26 cellular contexts compared by ENCODE assay signal in genomic region chr17:21680366-21680765, GRCh38. TPM values are rescaled to one million over a fixed set of nuclear protein-coding genes. Genes with fewer than 3 reads are reported as not detected.
"Had no signal": no experiment of that assay in that cellular context is flagged by ENCODE, and none has a peak within 500 bp of the region (broad histone marks: within the 10 kb centered on the region; RNA-seq: fewer than 3 reads in every experiment).

No MANE protein-coding gene starts in this region.

- H3K4me1 Mint-ChIP-seq: activated CD4-positive, alpha-beta T cell treated with anti-CD3 and anti-CD28 coated beads, Interleukin-2, amount 10 ng/mL, durations not matched to agents 24 days and 14 days; activated CD8-positive, alpha-beta memory T cell treated with anti-CD3 and anti-CD28 coated beads, Interleukin-2, amount 10 ng/mL, durations not matched to agents 7 days and 5 days; central memory CD8-positive, alpha-beta T cell had no signal

- H3K36me3 ChIP-seq: esophagus muscularis mucosa, prostate gland, thyroid gland had no signal

- H3K4me3 Mint-ChIP-seq: activated CD4-positive, alpha-beta T cell treated with anti-CD3 and anti-CD28 coated beads, Interleukin-2, amount 10 ng/mL, durations not matched to agents 24 days and 14 days; activated CD8-positive, alpha-beta memory T cell treated with anti-CD3 and anti-CD28 coated beads, Interleukin-2, amount 10 ng/mL, durations not matched to agents 7 days and 5 days; activated CD8-positive, alpha-beta T cell treated with anti-CD3 and anti-CD28 coated beads for 36 hours; central memory CD8-positive, alpha-beta T cell; effector memory CD8-positive, alpha-beta T cell; naive thymus-derived CD8-positive, alpha-beta T cell had no signal

- H3K27ac ChIP-seq: dorsolateral prefrontal cortex, esophagus muscularis mucosa, prostate gland, thyroid gland, VCaP had no signal

- ATAC-seq: activated CD4-positive, CD25-positive, alpha-beta regulatory T cell treated with anti-CD3 and anti-CD28 coated beads, Interleukin-2, amount 50 U/mL, for 24 hours; activated CD8-positive, alpha-beta memory T cell treated with anti-CD3 and anti-CD28 coated beads, Interleukin-2, amount 10 ng/mL, durations not matched to agents 7 days and 5 days; activated CD8-positive, alpha-beta T cell treated with anti-CD3 and anti-CD28 coated beads for 36 hours; activated naive CD4-positive, alpha-beta T cell treated with anti-CD3 and anti-CD28 coated beads, Interleukin-2, amount 50 U/mL, for 72 hours; effector memory CD8-positive, alpha-beta T cell; naive thymus-derived CD8-positive, alpha-beta T cell; stimulated activated naive CD8-positive, alpha-beta T cell treated with anti-CD3 and anti-CD28 coated beads, Interleukin-15, Interleukin-2, amounts not matched to agents 100 U/mL and 50 U/mL, for 24 hours had no signal

- FAIRE-seq: astrocyte, colon, frontal cortex had no signal

- H3K4me1 ChIP-seq: esophagus muscularis mucosa, prostate gland, thyroid gland had no signal

- H3K27me3 Mint-ChIP-seq: activated CD4-positive, alpha-beta T cell treated with anti-CD3 and anti-CD28 coated beads, Interleukin-2, amount 10 ng/mL, durations not matched to agents 24 days and 14 days; activated CD8-positive, alpha-beta memory T cell treated with anti-CD3 and anti-CD28 coated beads, Interleukin-2, amount 10 ng/mL, durations not matched to agents 7 days and 5 days; activated CD8-positive, alpha-beta T cell treated with anti-CD3 and anti-CD28 coated beads for 36 hours; central memory CD8-positive, alpha-beta T cell; effector memory CD8-positive, alpha-beta T cell had no signal

- H3K9me3 ChIP-seq: esophagus muscularis mucosa, prostate gland, thyroid gland had no signal

- H3K36me3 Mint-ChIP-seq: activated CD8-positive, alpha-beta memory T cell treated with anti-CD3 and anti-CD28 coated beads, Interleukin-2, amount 10 ng/mL, durations not matched to agents 7 days and 5 days; activated naive CD4-positive, alpha-beta T cell treated with anti-CD3 and anti-CD28 coated beads, Interleukin-2, amount 50 U/mL, for 72 hours had no signal

- H3K4me3 ChIP-seq: dorsolateral prefrontal cortex, esophagus muscularis mucosa, prostate gland, thyroid gland had no signal

- H3K27ac Mint-ChIP-seq: activated CD4-positive, alpha-beta T cell treated with anti-CD3 and anti-CD28 coated beads, Interleukin-2, amount 10 ng/mL, durations not matched to agents 24 days and 14 days; activated CD8-positive, alpha-beta memory T cell treated with anti-CD3 and anti-CD28 coated beads, Interleukin-2, amount 10 ng/mL, durations not matched to agents 7 days and 5 days; activated CD8-positive, alpha-beta T cell treated with anti-CD3 and anti-CD28 coated beads for 36 hours; activated naive CD4-positive, alpha-beta T cell treated with anti-CD3 and anti-CD28 coated beads, Interleukin-2, amount 50 U/mL, for 72 hours; effector memory CD8-positive, alpha-beta T cell; naive thymus-derived CD8-positive, alpha-beta T cell had no signal

- H3K9me3 Mint-ChIP-seq: activated CD4-positive, alpha-beta T cell treated with anti-CD3 and anti-CD28 coated beads, Interleukin-2, amount 10 ng/mL, durations not matched to agents 24 days and 14 days had no signal

- H3K27me3 ChIP-seq: thyroid gland had no signal

- DNase-seq: activated CD4-positive, alpha-beta T cell treated with anti-CD3 and anti-CD28 coated beads, Interleukin-2, amount 10 ng/mL, durations not matched to agents 24 days and 14 days; activated CD8-positive, alpha-beta memory T cell treated with anti-CD3 and anti-CD28 coated beads, Interleukin-2, amount 10 ng/mL, durations not matched to agents 7 days and 5 days; activated CD8-positive, alpha-beta T cell treated with anti-CD3 and anti-CD28 coated beads for 36 hours; activated gamma-delta T cell; activated T-cell treated with anti-CD3 and anti-CD28 coated beads, Interleukin-2, amount 50 U/mL, for 48 hours; effector memory CD8-positive, alpha-beta T cell; hippocampal formation; naive thymus-derived CD8-positive, alpha-beta T cell; stimulated activated CD4-positive, alpha-beta T cell treated with anti-CD3 and anti-CD28 coated beads, Interleukin-12 subunit alpha, Interleukin-12 subunit beta, amount 100 ng/mL, for 4 hours; stimulated activated CD4-positive, alpha-beta T cell treated with anti-CD3 and anti-CD28 coated beads, Interleukin-4, amount 100 ng/mL, for 4 hours; stimulated activated naive CD8-positive, alpha-beta T cell treated with anti-CD3 and anti-CD28 coated beads, Interleukin-15, Interleukin-2, amounts not matched to agents 100 U/mL and 50 U/mL, for 24 hours; thyroid gland had no signal

RNA-seq across cellular contexts. Expression of gene KCNJ18, which starts 12.0 kb away (rescaled TPM):
- total RNA-seq: activated CD4-positive, alpha-beta T cell treated with anti-CD3 and anti-CD28 coated beads, Interleukin-2, amount 10 ng/mL, durations not matched to agents 24 days and 14 days; activated CD8-positive, alpha-beta memory T cell treated with anti-CD3 and anti-CD28 coated beads, Interleukin-2, amount 10 ng/mL, durations not matched to agents 7 days and 5 days; activated CD8-positive, alpha-beta T cell treated with anti-CD3 and anti-CD28 coated beads for 36 hours; activated naive CD4-positive, alpha-beta T cell treated with anti-CD3 and anti-CD28 coated beads, Interleukin-2, amount 50 U/mL, for 72 hours; astrocyte; esophagus muscularis mucosa; frontal cortex; naive thymus-derived CD8-positive, alpha-beta T cell; osteocyte; prostate gland; subcutaneous adipose tissue; T-helper 2 cell treated with Interferon-gamma antibody and Interleukin-4, amounts not matched to agents 100 ng/mL and 5 ng/mL, for 36 hours; thyroid gland; urinary bladder had no signal
- polyA plus RNA-seq: naive thymus-derived CD8-positive, alpha-beta T cell; urinary bladder had no signal
